Comparison of ENCODE assay signal across 10 cellular contexts in genomic region chr12:6338955-6339761, GRCh38. TPM values are rescaled to one million over a fixed set of nuclear protein-coding genes. Genes with fewer than 3 reads are reported as not detected.
A peak's percentile ranks its signal among the peaks of the same experiment; 100 is the strongest.
DNase-seq lines count a peak whose midpoint lies in the region; ATAC-seq and TF ChIP-seq lines count a peak whose summit lies in the region.
"Had no signal": no experiment of that assay in that cellular context is flagged by ENCODE, and none has a peak within 500 bp of the region (broad histone marks: within the 10 kb centered on the region; RNA-seq: fewer than 3 reads in every experiment).

No MANE protein-coding gene starts in this region.

- H3K4me1 ChIP-seq in lower lobe of right lung = peaks cover 72% of the 10 kb centered on the region
- peaks cover 26% of the 10 kb centered on the region for H3K4me1 ChIP-seq in BE2C

- no peak for TF ChIP-seq CTCF in AG04449 (IDR thresholded peaks at IDR 0.05; ENCODE audit: insufficient read depth, low read length, missing control alignments)
- no peak for TF ChIP-seq CTCF in VCaP (conservative IDR thresholded peaks at IDR 0.05)
- no peak for TF ChIP-seq CTCF in lower lobe of right lung (IDR thresholded peaks at IDR 0.05)
- TF ChIP-seq CTCF in BE2C (IDR thresholded peaks at IDR 0.05; ENCODE audit: low read depth, low read length) = no peak

- peak overlapping the region; percentile 100 for H3K4me3 ChIP-seq in AG04449 (ENCODE audit: low read depth, low read length)
- H3K4me3 ChIP-seq in lower lobe of right lung = peak overlapping the region; percentile 94
- H3K4me3 ChIP-seq in BE2C (ENCODE audit: low read depth, low read length) = no peak overlapping the region

- DNase-seq in AG04449 (ENCODE audit: low read depth, low spot score) = no peak
- no peak for DNase-seq in lower lobe of right lung
- DNase-seq in BE2C = no peak
- DNase-seq in H4 (ENCODE audit: low spot score) = no peak
- DNase-seq: activated CD8-positive, alpha-beta memory T cell treated with anti-CD3 and anti-CD28 coated beads, Interleukin-2, amount 50 U/mL, for 4 hours; Calu3; H7; NCI-H2171 treated with DMSO at 0.1 percent for 48 hours had no signal

- H3K9me3 ChIP-seq in lower lobe of right lung (no peaks in the 10 kb centered on the region), BE2C (no peaks in the 10 kb centered on the region)

- CTCF ChIA-PET in AG04449 (lab: Yijun Ruan, JAX) = interaction anchor here (1.5 kb wide), 1 partner anchor 127 kb away, joined by 6 read pairs; no protein-coding TSS in a partner anchor

- no peaks in the 10 kb centered on the region for H3K27me3 ChIP-seq in lower lobe of right lung (ENCODE audit: low read depth)
- H3K27me3 ChIP-seq in BE2C = no peaks in the 10 kb centered on the region

- ATAC-seq in lower lobe of right lung (no peak), GM19328 (IDR thresholded peaks at IDR 0.05; ENCODE audit: unreplicated experiment) (no peak)

- POLR2A ChIA-PET in AG04449 (lab: Yijun Ruan, JAX) = interaction anchor here (0.8 to 2.4 kb wide), 6 partner anchors 16 to 195 kb away, joined by 3 to 8 read pairs (median 4); partner anchors contain the start of genes GAPDH, LTBR and VAMP1

- H3K27ac ChIP-seq in VCaP (peak overlapping the region; percentile 49; the same call in 1 of the 2 replicates), lower lobe of right lung (peak overlapping the region; percentile 96)

- intact Hi-C loops in lower lobe of right lung (cut with DNase I) = no loop called here

- H3K36me3 ChIP-seq in lower lobe of right lung (peaks cover 27% of the 10 kb centered on the region), BE2C (no peaks in the 10 kb centered on the region)

RNA-seq across cellular contexts. Expression of gene TNFRSF1A, which starts 2.7 kb away (rescaled TPM):
- 165 TPM for total RNA-seq in lower lobe of right lung
- 15.8 TPM for polyA plus RNA-seq in BE2C (2012; ENCODE audit: insufficient read depth, insufficient read length, low read depth)
- total RNA-seq in H4 (2014; rRNA removed; shearing (Covaris generic)) = 320 and 327 TPM in 2 replicates

RNA-seq across cellular contexts. Expression of gene PLEKHG6, which starts 28.7 kb away (rescaled TPM):
- 2.9 TPM for total RNA-seq in lower lobe of right lung
- 0.23 TPM for polyA plus RNA-seq in BE2C (2012; ENCODE audit: insufficient read depth, insufficient read length, low read depth)
- 0.10 TPM in 1 of 2 replicates, not detected in the other for total RNA-seq in H4 (2014; rRNA removed; shearing (Covaris generic))

RNA-seq across cellular contexts. Expression of gene SCNN1A, which starts 36.2 kb away (rescaled TPM):
- 156 TPM for total RNA-seq in lower lobe of right lung
- polyA plus RNA-seq in BE2C (2012; ENCODE audit: insufficient read depth, insufficient read length, low read depth) = not detected
- 1.7 and 2.1 TPM in 2 replicates for total RNA-seq in H4 (2014; rRNA removed; shearing (Covaris generic))

RNA-seq across cellular contexts. Expression of gene LTBR, which starts 44.8 kb away (rescaled TPM):
- total RNA-seq in lower lobe of right lung = 122 TPM
- 1.2 TPM for polyA plus RNA-seq in BE2C (2012; ENCODE audit: insufficient read depth, insufficient read length, low read depth)
- total RNA-seq in H4 (2014; rRNA removed; shearing (Covaris generic)) = 19.5 and 31.5 TPM in 2 replicates

Comparison
In these comparisons a context has a peak if more than half of its experiments do, and no peak if none do; other contexts are left out.
1. RNA of gene SCNN1A, which starts 36.2 kb away (total RNA-seq): 156 TPM in lower lobe of right lung (single experiment); 1.7 to 2.1 TPM in H4; every median in the first group is over 10 times any median in the second.